ENCODE assay signal across 1 cellular context in the genomic region with DNA sequence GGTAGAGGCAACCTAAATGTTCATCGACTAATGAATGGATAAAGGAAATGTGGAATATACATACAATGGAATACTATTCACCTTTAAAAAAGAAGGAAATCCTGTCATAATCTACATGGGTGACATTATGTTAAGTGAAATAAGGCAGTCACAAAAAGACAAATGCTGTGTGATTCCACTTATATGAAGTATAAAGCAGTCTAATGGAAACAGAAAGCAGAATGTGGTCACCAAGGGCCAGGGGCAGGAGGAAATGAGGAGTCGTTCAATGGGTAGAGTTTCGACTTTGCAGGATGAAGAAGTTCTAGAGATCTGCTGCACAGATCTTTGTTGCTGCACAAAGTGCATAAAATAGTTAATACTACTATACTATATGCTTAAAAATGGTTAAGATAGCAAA.
TF ChIP-seq lines count a peak whose summit lies in the region.

No MANE protein-coding gene starts in this region.

TF ChIP-seq in GM23338, 12 proteins besides CTCF, POLR2A, EP300 and RAD21 (continued from another document):
- TF ChIP-seq, protein P1, sequence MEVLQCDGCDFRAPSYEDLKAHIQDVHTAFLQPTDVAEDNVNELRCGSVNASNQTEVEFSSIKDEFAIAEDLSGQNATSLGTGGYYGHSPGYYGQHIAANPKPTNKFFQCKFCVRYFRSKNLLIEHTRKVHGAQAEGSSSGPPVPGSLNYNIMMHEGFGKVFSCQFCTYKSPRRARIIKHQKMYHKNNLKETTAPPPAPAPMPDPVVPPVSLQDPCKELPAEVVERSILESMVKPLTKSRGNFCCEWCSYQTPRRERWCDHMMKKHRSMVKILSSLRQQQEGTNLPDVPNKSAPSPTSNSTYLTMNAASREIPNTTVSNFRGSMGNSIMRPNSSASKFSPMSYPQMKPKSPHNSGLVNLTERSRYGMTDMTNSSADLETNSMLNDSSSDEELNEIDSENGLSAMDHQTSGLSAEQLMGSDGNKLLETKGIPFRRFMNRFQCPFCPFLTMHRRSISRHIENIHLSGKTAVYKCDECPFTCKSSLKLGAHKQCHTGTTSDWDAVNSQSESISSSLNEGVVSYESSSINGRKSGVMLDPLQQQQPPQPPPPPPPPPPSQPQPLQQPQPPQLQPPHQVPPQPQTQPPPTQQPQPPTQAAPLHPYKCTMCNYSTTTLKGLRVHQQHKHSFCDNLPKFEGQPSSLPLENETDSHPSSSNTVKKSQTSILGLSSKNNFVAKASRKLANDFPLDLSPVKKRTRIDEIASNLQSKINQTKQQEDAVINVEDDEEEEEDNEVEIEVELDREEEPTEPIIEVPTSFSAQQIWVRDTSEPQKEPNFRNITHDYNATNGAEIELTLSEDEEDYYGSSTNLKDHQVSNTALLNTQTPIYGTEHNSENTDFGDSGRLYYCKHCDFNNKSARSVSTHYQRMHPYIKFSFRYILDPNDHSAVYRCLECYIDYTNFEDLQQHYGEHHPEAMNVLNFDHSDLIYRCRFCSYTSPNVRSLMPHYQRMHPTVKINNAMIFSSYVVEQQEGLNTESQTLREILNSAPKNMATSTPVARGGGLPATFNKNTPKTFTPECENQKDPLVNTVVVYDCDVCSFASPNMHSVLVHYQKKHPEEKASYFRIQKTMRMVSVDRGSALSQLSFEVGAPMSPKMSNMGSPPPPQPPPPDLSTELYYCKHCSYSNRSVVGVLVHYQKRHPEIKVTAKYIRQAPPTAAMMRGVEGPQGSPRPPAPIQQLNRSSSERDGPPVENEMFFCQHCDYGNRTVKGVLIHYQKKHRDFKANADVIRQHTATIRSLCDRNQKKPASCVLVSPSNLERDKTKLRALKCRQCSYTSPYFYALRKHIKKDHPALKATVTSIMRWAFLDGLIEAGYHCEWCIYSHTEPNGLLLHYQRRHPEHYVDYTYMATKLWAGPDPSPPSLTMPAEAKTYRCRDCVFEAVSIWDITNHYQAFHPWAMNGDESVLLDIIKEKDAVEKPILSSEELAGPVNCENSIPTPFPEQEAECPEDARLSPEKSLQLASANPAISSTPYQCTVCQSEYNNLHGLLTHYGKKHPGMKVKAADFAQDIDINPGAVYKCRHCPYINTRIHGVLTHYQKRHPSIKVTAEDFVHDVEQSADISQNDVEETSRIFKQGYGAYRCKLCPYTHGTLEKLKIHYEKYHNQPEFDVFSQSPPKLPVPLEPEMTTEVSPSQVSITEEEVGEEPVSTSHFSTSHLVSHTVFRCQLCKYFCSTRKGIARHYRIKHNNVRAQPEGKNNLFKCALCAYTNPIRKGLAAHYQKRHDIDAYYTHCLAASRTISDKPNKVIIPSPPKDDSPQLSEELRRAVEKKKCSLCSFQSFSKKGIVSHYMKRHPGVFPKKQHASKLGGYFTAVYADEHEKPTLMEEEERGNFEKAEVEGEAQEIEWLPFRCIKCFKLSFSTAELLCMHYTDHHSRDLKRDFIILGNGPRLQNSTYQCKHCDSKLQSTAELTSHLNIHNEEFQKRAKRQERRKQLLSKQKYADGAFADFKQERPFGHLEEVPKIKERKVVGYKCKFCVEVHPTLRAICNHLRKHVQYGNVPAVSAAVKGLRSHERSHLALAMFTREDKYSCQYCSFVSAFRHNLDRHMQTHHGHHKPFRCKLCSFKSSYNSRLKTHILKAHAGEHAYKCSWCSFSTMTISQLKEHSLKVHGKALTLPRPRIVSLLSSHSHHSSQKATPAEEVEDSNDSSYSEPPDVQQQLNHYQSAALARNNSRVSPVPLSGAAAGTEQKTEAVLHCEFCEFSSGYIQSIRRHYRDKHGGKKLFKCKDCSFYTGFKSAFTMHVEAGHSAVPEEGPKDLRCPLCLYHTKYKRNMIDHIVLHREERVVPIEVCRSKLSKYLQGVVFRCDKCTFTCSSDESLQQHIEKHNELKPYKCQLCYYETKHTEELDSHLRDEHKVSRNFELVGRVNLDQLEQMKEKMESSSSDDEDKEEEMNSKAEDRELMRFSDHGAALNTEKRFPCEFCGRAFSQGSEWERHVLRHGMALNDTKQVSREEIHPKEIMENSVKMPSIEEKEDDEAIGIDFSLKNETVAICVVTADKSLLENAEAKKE (CRISPR knock-in tag; IDR thresholded peaks at IDR 0.05) = no peak
- no peak for TF ChIP-seq ZNF114 (CRISPR knock-in tag; IDR thresholded peaks at IDR 0.05)
TF ChIP-seq in GM23338: peak in this region for 0.
